2 cellular contexts compared by ENCODE assay signal in genomic region chr13:22993148-22993547, GRCh38.
TF ChIP-seq lines count a peak whose summit lies in the region.

No MANE protein-coding gene starts in this region.

TF ChIP-seq in SK-N-SH, 30 proteins besides CTCF, POLR2A, EP300 and RAD21 (continued from another document):
- TF ChIP-seq, protein P1, sequence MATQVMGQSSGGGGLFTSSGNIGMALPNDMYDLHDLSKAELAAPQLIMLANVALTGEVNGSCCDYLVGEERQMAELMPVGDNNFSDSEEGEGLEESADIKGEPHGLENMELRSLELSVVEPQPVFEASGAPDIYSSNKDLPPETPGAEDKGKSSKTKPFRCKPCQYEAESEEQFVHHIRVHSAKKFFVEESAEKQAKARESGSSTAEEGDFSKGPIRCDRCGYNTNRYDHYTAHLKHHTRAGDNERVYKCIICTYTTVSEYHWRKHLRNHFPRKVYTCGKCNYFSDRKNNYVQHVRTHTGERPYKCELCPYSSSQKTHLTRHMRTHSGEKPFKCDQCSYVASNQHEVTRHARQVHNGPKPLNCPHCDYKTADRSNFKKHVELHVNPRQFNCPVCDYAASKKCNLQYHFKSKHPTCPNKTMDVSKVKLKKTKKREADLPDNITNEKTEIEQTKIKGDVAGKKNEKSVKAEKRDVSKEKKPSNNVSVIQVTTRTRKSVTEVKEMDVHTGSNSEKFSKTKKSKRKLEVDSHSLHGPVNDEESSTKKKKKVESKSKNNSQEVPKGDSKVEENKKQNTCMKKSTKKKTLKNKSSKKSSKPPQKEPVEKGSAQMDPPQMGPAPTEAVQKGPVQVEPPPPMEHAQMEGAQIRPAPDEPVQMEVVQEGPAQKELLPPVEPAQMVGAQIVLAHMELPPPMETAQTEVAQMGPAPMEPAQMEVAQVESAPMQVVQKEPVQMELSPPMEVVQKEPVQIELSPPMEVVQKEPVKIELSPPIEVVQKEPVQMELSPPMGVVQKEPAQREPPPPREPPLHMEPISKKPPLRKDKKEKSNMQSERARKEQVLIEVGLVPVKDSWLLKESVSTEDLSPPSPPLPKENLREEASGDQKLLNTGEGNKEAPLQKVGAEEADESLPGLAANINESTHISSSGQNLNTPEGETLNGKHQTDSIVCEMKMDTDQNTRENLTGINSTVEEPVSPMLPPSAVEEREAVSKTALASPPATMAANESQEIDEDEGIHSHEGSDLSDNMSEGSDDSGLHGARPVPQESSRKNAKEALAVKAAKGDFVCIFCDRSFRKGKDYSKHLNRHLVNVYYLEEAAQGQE (IDR thresholded peaks at IDR 0.05; ENCODE audit: low read depth, low read length): no peak
- no peak for TF ChIP-seq JUND (IDR thresholded peaks at IDR 0.05)

TF ChIP-seq in SK-N-SH treated with all-trans-retinoic acid at 6 μM for 48 hours, 23 proteins besides CTCF, POLR2A, EP300 and RAD21 (continued from another document):
- TF ChIP-seq POU6F1 (CRISPR knock-in tag; IDR thresholded peaks at IDR 0.05; ENCODE audit: borderline replicate concordance, low read depth): no peak
- no peak for TF ChIP-seq CSDC2 (CRISPR knock-in tag; IDR thresholded peaks at IDR 0.05)
- no peak for TF ChIP-seq CSRNP3 (CRISPR knock-in tag; IDR thresholded peaks at IDR 0.05)
- TF ChIP-seq TCF4 (CRISPR knock-in tag; IDR thresholded peaks at IDR 0.05; ENCODE audit: borderline replicate concordance): no peak
- TF ChIP-seq PPARA (CRISPR knock-in tag; IDR thresholded peaks at IDR 0.05; ENCODE audit: borderline replicate concordance): no peak
- TF ChIP-seq PATZ1 (CRISPR knock-in tag; IDR thresholded peaks at IDR 0.05; ENCODE audit: borderline replicate concordance): no peak
- no peak for TF ChIP-seq ISL1 (CRISPR knock-in tag; IDR thresholded peaks at IDR 0.05)
- no peak for TF ChIP-seq TOX (CRISPR knock-in tag; IDR thresholded peaks at IDR 0.05; ENCODE audit: borderline replicate concordance)
- TF ChIP-seq ZNF565 (CRISPR knock-in tag; conservative IDR thresholded peaks at IDR 0.05; ENCODE audit: low read depth): no peak
- no peak for TF ChIP-seq ZNF8 (CRISPR knock-in tag; IDR thresholded peaks at IDR 0.05)
- TF ChIP-seq ESRRG (CRISPR knock-in tag; IDR thresholded peaks at IDR 0.05): no peak
- no peak for TF ChIP-seq BACH2 (CRISPR knock-in tag; IDR thresholded peaks at IDR 0.05; ENCODE audit: borderline replicate concordance)
TF ChIP-seq in SK-N-SH treated with all-trans-retinoic acid at 6 μM for 48 hours: peak in this region for 0.
